ENCODE assay signal across 9 cellular contexts in the genomic region with DNA sequence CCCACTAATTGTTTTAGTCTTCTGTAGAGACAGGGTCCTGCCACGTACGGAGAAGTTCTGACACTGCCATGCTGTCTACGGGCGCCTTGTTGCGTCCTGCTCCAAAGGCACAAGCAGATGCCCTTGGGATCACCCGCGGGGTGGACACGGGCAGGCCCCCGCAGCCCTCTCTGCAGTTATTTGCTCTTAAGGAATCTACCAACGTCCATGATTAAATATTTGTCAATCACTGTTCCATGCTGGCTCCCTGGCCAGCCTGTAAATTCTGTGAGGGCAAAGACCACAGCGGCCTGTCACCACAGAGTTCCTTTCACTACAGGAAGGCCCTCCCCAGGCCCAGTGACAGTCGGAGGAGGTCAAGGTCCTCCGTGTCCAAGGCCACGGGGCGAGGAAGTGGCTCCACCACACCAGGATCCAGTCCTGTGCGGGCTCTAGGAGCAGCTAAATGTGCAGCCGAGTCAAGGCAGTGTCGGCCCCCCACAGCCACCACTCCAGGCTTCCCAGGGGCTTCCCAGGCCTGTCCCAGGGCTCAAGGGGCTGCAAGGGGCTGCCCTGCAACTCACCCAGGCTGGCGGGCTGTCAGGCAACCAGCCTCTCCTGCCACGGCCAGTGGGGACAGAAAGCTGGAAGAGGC. TPM values are rescaled to one million over a fixed set of nuclear protein-coding genes. Genes with fewer than 3 reads are reported as not detected.
DNase-seq lines count a peak whose midpoint lies in the region; ATAC-seq and TF ChIP-seq lines count a peak whose summit lies in the region.
"Had no signal": no experiment of that assay in that cellular context is flagged by ENCODE, and none has a peak within 500 bp of the region (broad histone marks: within the 10 kb centered on the region; RNA-seq: fewer than 3 reads in every experiment).

No MANE protein-coding gene starts in this region.

- peak overlapping the region; percentile 96 for H3K9ac ChIP-seq in HUES6 (ENCODE audit: low read length)

- TF ChIP-seq CTCF in 22Rv1 (IDR thresholded peaks at IDR 0.05): no peak
- no peak for TF ChIP-seq CTCF in breast epithelium (IDR thresholded peaks at IDR 0.05)

- H3K4me3 ChIP-seq in HUES6 (ENCODE audit: low read depth, low read length) (peak overlapping the region; percentile 83), breast epithelium (peak overlapping the region; percentile 81 to 90 (median 83)), mononuclear cell (ENCODE audit: low read length) (peak overlapping the region; percentile 86)

- H3K36me3 ChIP-seq in HUES6 (ENCODE audit: control insufficient read depth, insufficient read depth, low read length) (peaks cover 19% of the 10 kb centered on the region), breast epithelium (no peaks in the 10 kb centered on the region)

- peak overlapping the region; percentile 87 for H3K27ac ChIP-seq in 22Rv1
- peak overlapping the region; percentile 96 for H3K27ac ChIP-seq in HUES6 (ENCODE audit: low read depth, low read length)
- peak overlapping the region; percentile 89 to 97 for H3K27ac ChIP-seq in breast epithelium
- no peak overlapping the region for H3K27ac ChIP-seq in substantia nigra (ENCODE audit: low read depth, low read length, poor library complexity, severe bottlenecking)

- H3K4me1 ChIP-seq in HUES6 (ENCODE audit: control insufficient read depth, insufficient read depth, low read length) (peaks cover 21% of the 10 kb centered on the region), breast epithelium (peaks cover 18 to 33% of the 10 kb centered on the region in 2 donors), mononuclear cell (ENCODE audit: insufficient read depth, low read length) (peaks cover 62% of the 10 kb centered on the region)

- DNase-seq in breast epithelium (ENCODE audit: low spot score in 2 of 2): no peak
- no peak for DNase-seq in NCI-H2029 (lab: John Stamatoyannopoulos, UW)
- no peak for DNase-seq in substantia nigra (lab: John Stamatoyannopoulos, UW)
- DNase-seq in hippocampal formation (lab: John Stamatoyannopoulos, UW): no peak
- DNase-seq: NCI-H510A treated with DMSO at 0.1 percent for 48 hours had no signal

- TF ChIP-seq POLR2A in breast epithelium (IDR thresholded peaks at IDR 0.05): no peak

- intact Hi-C loops in breast epithelium (cut with DNase I; ENCODE audit: low total_unique reads): loop anchor here (5.0 kb wide), 1 partner anchor 66 kb away; no protein-coding TSS in a partner anchor

- ATAC-seq in GM18907 (IDR thresholded peaks at IDR 0.05; ENCODE audit: unreplicated experiment): no peak

- no peaks in the 10 kb centered on the region for H3K27me3 ChIP-seq in HUES6 (ENCODE audit: control insufficient read depth, insufficient read depth, low read length)
- no peaks in the 10 kb centered on the region for H3K27me3 ChIP-seq in breast epithelium
- H3K27me3 ChIP-seq in mononuclear cell (ENCODE audit: insufficient read depth, low read length): no peaks in the 10 kb centered on the region

- H3K9me3 ChIP-seq in HUES6 (ENCODE audit: control insufficient read depth, insufficient read depth, low read depth, low read length) (no peaks in the 10 kb centered on the region), breast epithelium (no peaks in the 10 kb centered on the region), mononuclear cell (ENCODE audit: low read depth, low read length) (no peaks in the 10 kb centered on the region)

RNA-seq across cellular contexts. Expression of a gene that starts 2.1 kb away (rescaled TPM):
- 10 to 100 TPM; 41.1 to 46.5 (median 46.2) TPM for total RNA-seq in breast epithelium
- total RNA-seq in mononuclear cell: 80.6 TPM

RNA-seq across cellular contexts. Expression of a gene that starts 15.3 kb away (rescaled TPM):
- total RNA-seq in breast epithelium: 100 to 1,000 TPM in 2 of 3 donors, 10 to 100 TPM in 1; 37.8 to 198 (median 111) TPM
- 0.73 TPM for total RNA-seq in mononuclear cell

RNA-seq across cellular contexts. Expression of a gene that starts 21.2 kb away (rescaled TPM):
- under 1 TPM in 2 of 3 donors, not detected in 1; 0.33 to 0.48 TPM for total RNA-seq in breast epithelium
- total RNA-seq in mononuclear cell: 0.10 TPM

RNA-seq across cellular contexts. Expression of a gene that starts 27.6 kb away (rescaled TPM):
- total RNA-seq in breast epithelium (10 to 100 TPM; 21.9 to 34.7 (median 28.2) TPM), mononuclear cell (16.8 TPM)

RNA-seq across cellular contexts. Expression of a gene that starts 34.3 kb away (rescaled TPM):
- total RNA-seq in breast epithelium: not detected
- 5.4 TPM for total RNA-seq in mononuclear cell

Comparison
In these comparisons a context has a peak if more than half of its experiments do, and no peak if none do; other contexts are left out.
1. RNA of a gene that starts 15.3 kb away (total RNA-seq): 37.8 to 198 TPM in breast epithelium; 0.73 TPM in mononuclear cell (single experiment); every median in the first group is over 10 times any median in the second.
2. Peak in every context shown above with its lines, with median percentiles within 50 percentile points of each other: H3K4me3 ChIP-seq.